In the genomic region with DNA sequence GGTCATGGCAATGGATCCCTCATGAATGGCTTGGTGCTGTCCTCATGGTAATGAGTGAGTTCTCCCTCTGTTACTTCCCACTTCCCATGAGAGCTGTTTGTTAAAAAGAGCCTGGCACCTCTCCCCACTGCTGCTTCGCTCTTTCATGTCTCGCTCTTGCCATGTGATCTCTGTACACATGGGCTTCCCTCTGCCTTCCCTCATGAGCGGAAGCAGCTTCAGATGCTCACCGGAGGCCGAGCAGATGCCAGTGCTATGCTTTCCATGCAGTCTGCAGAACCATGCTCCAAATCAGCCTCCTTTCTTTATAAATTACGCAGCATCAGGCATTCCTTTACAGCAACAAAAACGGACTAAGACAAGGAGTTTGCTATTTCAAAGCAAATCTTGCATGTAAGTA, we compare ENCODE assay signal across 25 cellular contexts.
"Had no signal": no experiment of that assay in that cellular context is flagged by ENCODE, and none has a peak within 500 bp of the region (broad histone marks: within the 10 kb centered on the region; RNA-seq: fewer than 3 reads in every experiment).

No MANE protein-coding gene starts in this region.

- H3K9me3 ChIP-seq: lower lobe of right lung, mucosa of descending colon, thyroid gland, vagina had no signal

- H3K79me2 ChIP-seq: parathyroid adenoma had no signal

- DNase-seq: cortex of kidney; effector memory CD8-positive, alpha-beta T cell; immature natural killer cell; left ventricle myocardium superior; lower lobe of right lung; mesenchymal stem cell; mucosa of descending colon; naive B cell; stimulated activated CD4-positive, alpha-beta T cell treated with anti-CD3 and anti-CD28 coated beads, Interleukin-12 subunit alpha, Interleukin-12 subunit beta, amount 100 ng/mL, for 4 hours; stimulated activated CD4-positive, alpha-beta T cell treated with anti-CD3 and anti-CD28 coated beads, Interleukin-1b, Interleukin-23, amount 100 ng/mL, for 48 hours; stimulated activated CD4-positive, alpha-beta T cell treated with anti-CD3 and anti-CD28 coated beads, Interleukin-4, amount 100 ng/mL, for 1 hour; thyroid gland; trophoblast cell had no signal

- H3K27ac ChIP-seq: lower lobe of right lung, parathyroid adenoma, thyroid gland, vagina had no signal

- H2AFZ ChIP-seq: parathyroid adenoma had no signal

- H3K4me3 ChIP-seq: lower lobe of right lung, mucosa of descending colon, smooth muscle cell, thyroid gland, vagina had no signal

- H3K4me2 ChIP-seq: smooth muscle cell had no signal

- H3K9ac ChIP-seq: parathyroid adenoma had no signal

- H3K4me1 Mint-ChIP-seq: mesothelial cell of epicardium, neural crest cell had no signal

- FAIRE-seq: endometrium, frontal cortex, keratinocyte had no signal

- H3K4me1 ChIP-seq: lower lobe of right lung, parathyroid adenoma, vagina had no signal

- H3K27ac Mint-ChIP-seq: mesothelial cell of epicardium; natural killer cell treated with Interleukin-12 subunit alpha and Interleukin-12 subunit beta and Interleukin-15 and Interleukin-18, amount 100 ng/mL, for 72 hours; progenitor cell of endocrine pancreas; stimulated activated effector memory CD8-positive, alpha-beta T cell treated with anti-CD3 and anti-CD28 coated beads, Interleukin-12 subunit alpha, Interleukin-12 subunit beta, amount 100 ng/mL, for 72 hours; stimulated activated naive CD8-positive, alpha-beta T cell treated with anti-CD3 and anti-CD28 coated beads, Interleukin-15, Interleukin-2, amounts not matched to agents 100 ng/mL and 50 ng/mL, for 24 hours had no signal

- H3K9me3 Mint-ChIP-seq: effector memory CD8-positive, alpha-beta T cell; immature natural killer cell; mesothelial cell of epicardium; naive B cell; natural killer cell treated with Interleukin-12 subunit alpha and Interleukin-12 subunit beta and Interleukin-15 and Interleukin-18, amount 100 ng/mL, for 72 hours; neural crest cell; stimulated activated effector memory CD8-positive, alpha-beta T cell treated with anti-CD3 and anti-CD28 coated beads, Interleukin-12 subunit alpha, Interleukin-12 subunit beta, amount 100 ng/mL, for 72 hours; stimulated activated naive CD8-positive, alpha-beta T cell treated with anti-CD3 and anti-CD28 coated beads, Interleukin-15, Interleukin-2, amounts not matched to agents 100 ng/mL and 50 ng/mL, for 24 hours had no signal

- H3K27me3 ChIP-seq: thyroid gland, vagina had no signal

- H3K27me3 Mint-ChIP-seq: effector memory CD8-positive, alpha-beta T cell; naive B cell; natural killer cell treated with Interleukin-12 subunit alpha and Interleukin-12 subunit beta and Interleukin-15 and Interleukin-18, amount 100 ng/mL, for 72 hours; progenitor cell of endocrine pancreas; stimulated activated naive CD8-positive, alpha-beta T cell treated with anti-CD3 and anti-CD28 coated beads, Interleukin-15, Interleukin-2, amounts not matched to agents 100 ng/mL and 50 ng/mL, for 24 hours had no signal

- H3K4me3 Mint-ChIP-seq: effector memory CD8-positive, alpha-beta T cell; immature natural killer cell; mesothelial cell of epicardium; naive B cell; natural killer cell treated with Interleukin-12 subunit alpha and Interleukin-12 subunit beta and Interleukin-15 and Interleukin-18, amount 100 ng/mL, for 72 hours; neural crest cell; stimulated activated effector memory CD8-positive, alpha-beta T cell treated with anti-CD3 and anti-CD28 coated beads, Interleukin-12 subunit alpha, Interleukin-12 subunit beta, amount 100 ng/mL, for 72 hours; stimulated activated naive CD8-positive, alpha-beta T cell treated with anti-CD3 and anti-CD28 coated beads, Interleukin-15, Interleukin-2, amounts not matched to agents 100 ng/mL and 50 ng/mL, for 24 hours had no signal
